Comparison of ENCODE assay signal across 25 cellular contexts in genomic region chr11:115078461-115079438, GRCh38.
DNase-seq lines count a peak whose midpoint lies in the region; ATAC-seq and TF ChIP-seq lines count a peak whose summit lies in the region.
"Had no signal": no experiment of that assay in that cellular context is flagged by ENCODE, and none has a peak within 500 bp of the region (broad histone marks: within the 10 kb centered on the region; RNA-seq: fewer than 3 reads in every experiment).

No MANE protein-coding gene starts in this region.

- peak overlapping the region; percentile 54 for H3K9ac ChIP-seq in neural cell (ENCODE audit: low read length)

- no peaks in the 10 kb centered on the region for H3K79me2 ChIP-seq in neural cell (replicated peaks; ENCODE audit: insufficient read depth, low read length)

- H3K4me2 ChIP-seq in neural cell (ENCODE audit: low read length): peak overlapping the region; percentile 66

- no peaks in the 10 kb centered on the region for H3K36me3 ChIP-seq in neural cell (ENCODE audit: insufficient read depth, low read length)
- H3K36me3 ChIP-seq: adrenal gland, brain microvascular endothelial cell, heart left ventricle, stomach, transverse colon had no signal

- DNase-seq in NCI-H1436 (lab: John Stamatoyannopoulos, UW): peak; percentile 45
- DNase-seq in NCI-H1436 treated with DMSO at 0.1 percent for 48 hours (lab: John Stamatoyannopoulos, UW): no peak
- peak; percentile 88 for DNase-seq in NCI-H128 (lab: John Stamatoyannopoulos, UW; ENCODE audit: unreplicated experiment)
- DNase-seq in NCI-H345 treated with DMSO at 0.1 percent for 48 hours (lab: John Stamatoyannopoulos, UW; ENCODE audit: unreplicated experiment): peak; percentile 57
- DNase-seq in activated T-cell treated with anti-CD3 and anti-CD28 coated beads for 4 hours: no peak
- DNase-seq: 8988T; activated CD4-positive, alpha-beta T cell treated with anti-CD3 and anti-CD28 coated beads for 4 hours; activated naive CD4-positive, alpha-beta T cell treated with Interleukin-2 at 50 U/mL for 16 hours; activated T-cell treated with anti-CD3 and anti-CD28 coated beads, Interleukin-2, amount 50 U/mL, for 72 hours; adrenal gland; brain microvascular endothelial cell; CD8-positive, alpha-beta memory T cell; effector CD4-positive, alpha-beta T cell; HCEC 1CT; heart left ventricle; MV-4-11; OCI-M1; psoas muscle; stimulated activated CD8-positive, alpha-beta memory T cell treated with anti-CD3 and anti-CD28 coated beads, Interleukin-4, amount 100 ng/mL, for 48 hours; stomach; transverse colon had no signal

- peak; percentile 33 for TF ChIP-seq CTCF in neural cell (IDR thresholded peaks at IDR 0.05; ENCODE audit: poor library complexity, severe bottlenecking)

- peak overlapping the region; percentile 85 for H3K27ac ChIP-seq in neural cell (ENCODE audit: low read length)
- H3K27ac ChIP-seq: adrenal gland, brain microvascular endothelial cell, heart left ventricle, psoas muscle, stomach, transverse colon had no signal

- TF ChIP-seq EP300 in neural cell (conservative IDR thresholded peaks at IDR 0.05; ENCODE audit: poor library complexity, severe bottlenecking): peak; percentile 93

- H3K4me3 ChIP-seq in neural cell (ENCODE audit: low read length): peak overlapping the region; percentile 57
- H3K4me3 ChIP-seq: adrenal gland, GM12878, heart left ventricle, psoas muscle, stomach, transverse colon had no signal

- H3K9me3 ChIP-seq in neural cell (ENCODE audit: low read length): no peaks in the 10 kb centered on the region
- H3K9me3 ChIP-seq: adrenal gland, heart left ventricle, psoas muscle, stomach, transverse colon had no signal

- H3K9me2 ChIP-seq in neural cell (ENCODE audit: insufficient read depth, low read length): no peaks in the 10 kb centered on the region

- peaks cover 4% of the 10 kb centered on the region for H3F3A ChIP-seq in neural cell (ENCODE audit: insufficient read depth, low read length, poor library complexity, severe bottlenecking)

- H2AFZ ChIP-seq in neural cell (ENCODE audit: low read depth, low read length): no peak overlapping the region

- ATAC-seq in SK-N-SH treated with all-trans-retinoic acid at 6 μM for 48 hours (no peak), HG03460 (IDR thresholded peaks at IDR 0.05; ENCODE audit: unreplicated experiment) (no peak)
- ATAC-seq: activated T-cell treated with anti-CD3 and anti-CD28 coated beads, Interleukin-2, amount 50 U/mL, for 72 hours; GM12878; heart left ventricle had no signal

- no peaks in the 10 kb centered on the region for H4K20me1 ChIP-seq in neural cell (ENCODE audit: insufficient read depth)

- peak; percentile 56 for TF ChIP-seq RAD21 in neural cell (conservative IDR thresholded peaks at IDR 0.05)

- H3K27me3 ChIP-seq in neural cell (ENCODE audit: insufficient read depth, low read depth, low read length): no peaks in the 10 kb centered on the region
- H3K27me3 ChIP-seq: adrenal gland, brain microvascular endothelial cell had no signal

TF ChIP-seq in neural cell, 6 proteins besides CTCF, POLR2A, EP300 and RAD21:
- TF ChIP-seq MXI1 (conservative IDR thresholded peaks at IDR 0.05; ENCODE audit: poor library complexity, severe bottlenecking) (peak; percentile 60), POLR2AphosphoS5 (IDR thresholded peaks at IDR 0.05) (peak; percentile 66), EZH2 (IDR thresholded peaks at IDR 0.05; ENCODE audit: borderline replicate concordance, insufficient read depth, low read length, poor library complexity, severe bottlenecking) (no peak), TAF1 (IDR thresholded peaks at IDR 0.05; ENCODE audit: low read depth) (no peak), REST (IDR thresholded peaks at IDR 0.05; ENCODE audit: borderline replicate concordance) (peak; percentile 71), SMC3 (conservative IDR thresholded peaks at IDR 0.05; ENCODE audit: poor library complexity) (peak; percentile 58)
TF ChIP-seq in neural cell: peak in this region for 4.

TF ChIP-seq in SK-N-SH treated with all-trans-retinoic acid at 6 μM for 48 hours, 23 proteins besides CTCF, POLR2A, EP300 and RAD21:
- no peak for TF ChIP-seq PPARA (CRISPR knock-in tag; IDR thresholded peaks at IDR 0.05; ENCODE audit: borderline replicate concordance)
- no peak for TF ChIP-seq PATZ1 (CRISPR knock-in tag; IDR thresholded peaks at IDR 0.05; ENCODE audit: borderline replicate concordance)
- no peak for TF ChIP-seq OSR1 (CRISPR knock-in tag; IDR thresholded peaks at IDR 0.05)
- TF ChIP-seq POU6F1 (CRISPR knock-in tag; IDR thresholded peaks at IDR 0.05; ENCODE audit: borderline replicate concordance, low read depth): no peak
- TF ChIP-seq BACH2 (CRISPR knock-in tag; IDR thresholded peaks at IDR 0.05; ENCODE audit: borderline replicate concordance): no peak
- no peak for TF ChIP-seq CSRNP3 (CRISPR knock-in tag; IDR thresholded peaks at IDR 0.05)
- no peak for TF ChIP-seq TCF4 (CRISPR knock-in tag; IDR thresholded peaks at IDR 0.05; ENCODE audit: borderline replicate concordance)
- no peak for TF ChIP-seq ZFP3 (CRISPR knock-in tag; IDR thresholded peaks at IDR 0.05)
- no peak for TF ChIP-seq ISL1 (CRISPR knock-in tag; IDR thresholded peaks at IDR 0.05)
- TF ChIP-seq ZNF70 (CRISPR knock-in tag; IDR thresholded peaks at IDR 0.05): no peak
- TF ChIP-seq SNAI2 (CRISPR knock-in tag; IDR thresholded peaks at IDR 0.05): no peak
- TF ChIP-seq RARB (CRISPR knock-in tag; IDR thresholded peaks at IDR 0.05): no peak
- no peak for TF ChIP-seq ESRRG (CRISPR knock-in tag; IDR thresholded peaks at IDR 0.05)
- TF ChIP-seq TOX (CRISPR knock-in tag; IDR thresholded peaks at IDR 0.05; ENCODE audit: borderline replicate concordance): no peak
- no peak for TF ChIP-seq ZFP30 (CRISPR knock-in tag; IDR thresholded peaks at IDR 0.05)
- TF ChIP-seq CSDC2 (CRISPR knock-in tag; IDR thresholded peaks at IDR 0.05): no peak
- TF ChIP-seq ZNF565 (CRISPR knock-in tag; conservative IDR thresholded peaks at IDR 0.05; ENCODE audit: low read depth): no peak
- no peak for TF ChIP-seq ZNF8 (CRISPR knock-in tag; IDR thresholded peaks at IDR 0.05)

Comparison
In these comparisons a context has a peak if more than half of its experiments do, and no peak if none do; other contexts are left out.
1. DNase-seq: peak in NCI-H1436 (single experiment), NCI-H128 (single experiment) and NCI-H345 treated with DMSO at 0.1 percent for 48 hours (single experiment); none in NCI-H1436 treated with DMSO at 0.1 percent for 48 hours (single experiment) and activated T-cell treated with anti-CD3 and anti-CD28 coated beads for 4 hours (single experiment).